ENCODE assay signal across 14 cellular contexts in genomic region chr5:125455041-125455440, GRCh38.
"Had no signal": no experiment of that assay in that cellular context is flagged by ENCODE, and none has a peak within 500 bp of the region (broad histone marks: within the 10 kb centered on the region; RNA-seq: fewer than 3 reads in every experiment).

No MANE protein-coding gene starts in this region.

- H3K4me1 Mint-ChIP-seq: activated naive CD8-positive, alpha-beta T cell treated with anti-CD3 and anti-CD28 coated beads for 36 hours; central memory CD8-positive, alpha-beta T cell; endodermal cell had no signal

- H3K27me3 Mint-ChIP-seq: activated naive CD8-positive, alpha-beta T cell treated with anti-CD3 and anti-CD28 coated beads for 36 hours; central memory CD8-positive, alpha-beta T cell had no signal

- H3K4me1 ChIP-seq: gastrocnemius medialis, neural progenitor cell, parathyroid adenoma, thyroid gland, uterus had no signal

- H3K79me2 ChIP-seq: parathyroid adenoma had no signal

- H2AFZ ChIP-seq: neural progenitor cell, parathyroid adenoma had no signal

- H3K27me3 ChIP-seq: gastrocnemius medialis, neural progenitor cell, thyroid gland, uterus had no signal

- H3K9me3 ChIP-seq: gastrocnemius medialis, thyroid gland, uterus had no signal

- H3K4me3 ChIP-seq: gastrocnemius medialis, neural progenitor cell, thyroid gland, uterus had no signal

- H3K27ac Mint-ChIP-seq: activated naive CD8-positive, alpha-beta T cell treated with anti-CD3 and anti-CD28 coated beads for 36 hours; endodermal cell; neural progenitor cell had no signal

- H3K36me3 Mint-ChIP-seq: activated naive CD8-positive, alpha-beta T cell treated with anti-CD3 and anti-CD28 coated beads for 36 hours had no signal

- H3K4me2 ChIP-seq: neural progenitor cell had no signal

- DNase-seq: activated CD4-positive, CD25-positive, alpha-beta regulatory T cell; activated gamma-delta T cell; activated naive CD8-positive, alpha-beta T cell treated with anti-CD3 and anti-CD28 coated beads for 36 hours; activated T-cell treated with anti-CD3 and anti-CD28 coated beads, Interleukin-2, amount 50 U/mL, for 48 hours; aorta; dermis blood vessel endothelial cell; endodermal cell; gastrocnemius medialis; stimulated activated CD4-positive, alpha-beta T cell treated with anti-CD3 and anti-CD28 coated beads, Interleukin-15, amount 100 ng/mL, for 24 hours; thyroid gland; uterus had no signal

- H3K27ac ChIP-seq: gastrocnemius medialis, neural progenitor cell, parathyroid adenoma, thyroid gland, uterus had no signal

- H3K9ac ChIP-seq: neural progenitor cell, parathyroid adenoma had no signal

- H3K36me3 ChIP-seq: gastrocnemius medialis, neural progenitor cell, thyroid gland, uterus had no signal

- H3K4me3 Mint-ChIP-seq: activated naive CD8-positive, alpha-beta T cell treated with anti-CD3 and anti-CD28 coated beads for 36 hours; central memory CD8-positive, alpha-beta T cell; endodermal cell; neural progenitor cell had no signal
